ENCODE assay signal across 9 cellular contexts in genomic region chr3:61858054-61858453, GRCh38.
DNase-seq lines count a peak whose midpoint lies in the region; TF ChIP-seq lines count a peak whose summit lies in the region.
"Had no signal": no experiment of that assay in that cellular context is flagged by ENCODE, and none has a peak within 500 bp of the region (broad histone marks: within the 10 kb centered on the region; RNA-seq: fewer than 3 reads in every experiment).

No MANE protein-coding gene starts in this region.

- H3K27me3 ChIP-seq in BE2C, result peaks cover 22% of the 10 kb centered on the region
- no peaks in the 10 kb centered on the region for H3K27me3 ChIP-seq in adrenal gland

- TF ChIP-seq POLR2A in adrenal gland (IDR thresholded peaks at IDR 0.05), result no peak

- peak; percentile 61 for TF ChIP-seq CTCF in BE2C (IDR thresholded peaks at IDR 0.05; ENCODE audit: low read depth, low read length)
- TF ChIP-seq CTCF in adrenal gland (IDR thresholded peaks at IDR 0.05), result peak; percentile 25 to 65 (median 52)

- no peak overlapping the region for H3K27ac ChIP-seq in adrenal gland

- H3K4me3 ChIP-seq in BE2C (ENCODE audit: low read depth, low read length), result no peak overlapping the region
- H3K4me3 ChIP-seq in adrenal gland, result no peak overlapping the region

- H3K4me1 ChIP-seq in BE2C (no peaks in the 10 kb centered on the region), adrenal gland (replicated peaks in 1 of 2) (peaks cover 4 to 8% of the 10 kb centered on the region in 2 donors)

- 4 to 5% (median 4%) methylated on average over 2 of the region's 2 CpGs for WGBS in adrenal gland, 4 donors

- H3K9me3 ChIP-seq in BE2C (no peaks in the 10 kb centered on the region), adrenal gland (replicated peaks in 1 of 3) (no peaks in the 10 kb centered on the region)

- intact Hi-C loops in adrenal gland (cut with DNase I), result loop anchor here in 1 of 2 donors (5.0 kb wide), 1 partner anchor 329 kb away; no protein-coding TSS in a partner anchor

- H3K36me3 ChIP-seq in BE2C, result no peaks in the 10 kb centered on the region
- no peaks in the 10 kb centered on the region for H3K36me3 ChIP-seq in adrenal gland (replicated peaks in 1 of 2)

- DNase-seq in BE2C (no peak), Kasumi-1 (lab: John Stamatoyannopoulos, UW) (peak; percentile 58 to 71), adrenal gland (no peak), left kidney (ENCODE audit: low read depth, low spot score) (peak; percentile 51), SKM-1 treated with dmso at 0.1 percent for 144 hours (lab: John Stamatoyannopoulos, UW; ENCODE audit: unreplicated experiment) (no peak), OCI-M2 (lab: John Stamatoyannopoulos, UW; ENCODE audit: unreplicated experiment) (no peak), hepatic stellate cell (ENCODE audit: low spot score) (no peak)
- no peak for DNase-seq in effector CD8-positive, alpha-beta T cell (lab: John Stamatoyannopoulos, UW)
- DNase-seq: KG1 had no signal

Comparison
In these comparisons a context has a peak if more than half of its experiments do, and no peak if none do; other contexts are left out.
1. DNase-seq: peak in Kasumi-1 (2 of 2) and left kidney (single experiment); none in BE2C (single experiment), adrenal gland (0 of 7), SKM-1 treated with dmso at 0.1 percent for 144 hours (single experiment), OCI-M2 (single experiment), hepatic stellate cell (single experiment) and effector CD8-positive, alpha-beta T cell (single experiment).